In genomic region chr3:67067251-67067650, GRCh38 we compare ENCODE assay signal across 14 cellular contexts.
DNase-seq lines count a peak whose midpoint lies in the region; ATAC-seq lines count a peak whose summit lies in the region.
"Had no signal": no experiment of that assay in that cellular context is flagged by ENCODE, and none has a peak within 500 bp of the region (broad histone marks: within the 10 kb centered on the region; RNA-seq: fewer than 3 reads in every experiment).

No MANE protein-coding gene starts in this region.

- peak; percentile 96 for ATAC-seq in GM19351 (IDR thresholded peaks at IDR 0.05; ENCODE audit: unreplicated experiment)
- ATAC-seq in HG02623 (IDR thresholded peaks at IDR 0.05; ENCODE audit: unreplicated experiment), result peak; percentile 81
- ATAC-seq in HG03175 (IDR thresholded peaks at IDR 0.05; ENCODE audit: unreplicated experiment), result peak; percentile 89
- ATAC-seq: activated naive CD4-positive, alpha-beta T cell treated with anti-CD3 and anti-CD28 coated beads, Interleukin-2, amount 50 U/mL, for 72 hours; CD8-positive, alpha-beta T cell had no signal

- DNase-seq in NCI-H2171 treated with DMSO at 0.1 percent for 48 hours (lab: John Stamatoyannopoulos, UW) (no peak), EL (no peak), NCI-H2029 (lab: John Stamatoyannopoulos, UW) (no peak), NCI-H2081 (lab: John Stamatoyannopoulos, UW) (no peak)
- DNase-seq: CD8-positive, alpha-beta T cell; GOT3; hypothalamus; IMR-90; NCI-H1417; NCI-H69 had no signal
